In the genomic region with DNA sequence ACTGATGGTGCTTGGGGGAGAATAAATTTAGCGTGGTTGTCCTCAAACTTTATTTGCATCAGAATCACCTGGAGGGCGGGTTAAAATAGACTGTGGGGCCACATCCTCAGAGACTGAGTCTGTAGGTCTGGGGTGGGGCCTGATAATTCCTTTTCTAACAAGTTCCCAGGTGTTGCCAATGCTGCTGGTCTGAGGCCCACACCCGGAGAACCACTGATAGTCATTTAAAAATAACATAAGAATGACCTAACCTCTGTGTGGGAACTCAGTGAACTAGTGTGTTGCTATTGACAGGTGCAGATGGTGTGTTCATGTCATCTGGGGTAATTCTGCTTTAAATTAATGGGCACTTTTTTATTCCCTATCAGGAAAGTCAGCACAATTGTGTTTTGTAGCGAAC, we compare ENCODE assay signal across 16 cellular contexts.
"Had no signal": no experiment of that assay in that cellular context is flagged by ENCODE, and none has a peak within 500 bp of the region (broad histone marks: within the 10 kb centered on the region; RNA-seq: fewer than 3 reads in every experiment).

No MANE protein-coding gene starts in this region.

- H3K4me3 Mint-ChIP-seq: activated CD4-positive, alpha-beta T cell treated with anti-CD3 and anti-CD28 coated beads, Interleukin-2, amount 10 ng/mL, durations not matched to agents 24 days and 14 days; activated T-cell treated with anti-CD3 and anti-CD28 coated beads, Interleukin-2, amount 50 U/mL, for 72 hours; endodermal cell; natural killer cell had no signal

- H3K27me3 ChIP-seq: pancreas, spleen, thyroid gland had no signal

- H3K27ac ChIP-seq: pancreas, spleen, thyroid gland had no signal

- H3K9me3 Mint-ChIP-seq: activated CD4-positive, alpha-beta T cell treated with anti-CD3 and anti-CD28 coated beads, Interleukin-2, amount 10 ng/mL, durations not matched to agents 24 days and 14 days; activated naive CD4-positive, alpha-beta T cell treated with anti-CD3 and anti-CD28 coated beads, Interleukin-2, amount 50 U/mL, for 72 hours; activated T-cell treated with anti-CD3 and anti-CD28 coated beads, Interleukin-2, amount 50 U/mL, for 72 hours; endodermal cell; natural killer cell had no signal

- H3K36me3 Mint-ChIP-seq: activated naive CD4-positive, alpha-beta T cell treated with anti-CD3 and anti-CD28 coated beads, Interleukin-2, amount 50 U/mL, for 72 hours had no signal

- H3K4me3 ChIP-seq: pancreas, spleen, thyroid gland had no signal

- H3K4me1 ChIP-seq: pancreas had no signal

- H3K27me3 Mint-ChIP-seq: activated CD4-positive, alpha-beta T cell treated with anti-CD3 and anti-CD28 coated beads, Interleukin-2, amount 10 ng/mL, durations not matched to agents 24 days and 14 days had no signal

- H3K36me3 ChIP-seq: thyroid gland had no signal

- H3K9me3 ChIP-seq: pancreas, spleen, thyroid gland had no signal

- H3K4me1 Mint-ChIP-seq: endodermal cell had no signal

- DNase-seq: activated CD4-positive, alpha-beta T cell treated with anti-CD3 and anti-CD28 coated beads, Interleukin-2, amount 10 ng/mL, durations not matched to agents 24 days and 14 days; activated CD8-positive, alpha-beta memory T cell treated with anti-CD3 and anti-CD28 coated beads, Interleukin-2, amount 50 U/mL, for 4 hours; activated gamma-delta T cell treated with Interleukin-2 at 50 U/mL for 16 hours; activated T-cell treated with anti-CD3 and anti-CD28 coated beads, Interleukin-2, amount 50 U/mL, for 72 hours; endodermal cell; head of caudate nucleus; mesenchymal stem cell; natural killer cell; pancreas; spleen; stimulated activated CD4-positive, alpha-beta T cell treated with anti-CD3 and anti-CD28 coated beads, Interleukin-4, amount 100 ng/mL, for 4 hours; stimulated activated naive CD4-positive, alpha-beta T cell treated with Interleukin-2 at 50 U/mL for 16 hours; SW 1271; thyroid gland had no signal

- H3K27ac Mint-ChIP-seq: activated CD4-positive, alpha-beta T cell treated with anti-CD3 and anti-CD28 coated beads, Interleukin-2, amount 10 ng/mL, durations not matched to agents 24 days and 14 days; endodermal cell; natural killer cell had no signal

- ATAC-seq: activated naive CD4-positive, alpha-beta T cell treated with anti-CD3 and anti-CD28 coated beads, Interleukin-2, amount 50 U/mL, for 72 hours; activated T-cell treated with anti-CD3 and anti-CD28 coated beads, Interleukin-2, amount 50 U/mL, for 72 hours; natural killer cell; pancreas; sciatic nerve had no signal
